ENCODE assay signal across 8 cellular contexts in genomic region chr1:61076728-61077675, GRCh38. TPM values are rescaled to one million over a fixed set of nuclear protein-coding genes. Genes with fewer than 3 reads are reported as not detected.
DNase-seq lines count a peak whose midpoint lies in the region; ATAC-seq and TF ChIP-seq lines count a peak whose summit lies in the region.

No MANE protein-coding gene starts in this region.

- peaks cover 53% of the 10 kb centered on the region for H3K4me1 Mint-ChIP-seq in Calu3 (ENCODE audit: low read depth, unreplicated experiment)
- H3K4me1 Mint-ChIP-seq in naive thymus-derived CD4-positive, alpha-beta T cell, result peaks cover 32 to 49% (median 46%) of the 10 kb centered on the region in 7 donors

- H3K9me3 ChIP-seq in naive thymus-derived CD4-positive, alpha-beta T cell (ENCODE audit: control insufficient read depth in 2 of 3, low read length in 3 of 3), result no peaks in the 10 kb centered on the region

- intact Hi-C loops in Calu3 (cut with micrococcal nuclease; ENCODE audit: unreplicated experiment), result loop anchor here (5.0 kb wide), 1 partner anchor 260 kb away; no protein-coding TSS in a partner anchor
- intact Hi-C loops in naive thymus-derived CD4-positive, alpha-beta T cell (cut with micrococcal nuclease), result loop anchor here (1.0 to 10.0 kb wide), 12 partner anchors 10 to 1705 kb away; partner anchors contain the start of genes PATJ (in 2 of the 2), ATG4C (in 1 of the 2), DOCK7 (in 1 of the 2) and HOOK1 (in 1 of the 2)

- peaks cover 24 to 41% of the 10 kb centered on the region in 2 donors for H3K4me1 ChIP-seq in naive thymus-derived CD4-positive, alpha-beta T cell (ENCODE audit: control insufficient read depth in 2 of 2, insufficient read depth in 2 of 2, low read length in 2 of 2)

- H3K9me3 Mint-ChIP-seq in Calu3 (ENCODE audit: low read depth, unreplicated experiment), result no peaks in the 10 kb centered on the region
- H3K9me3 Mint-ChIP-seq in naive thymus-derived CD4-positive, alpha-beta T cell, result peaks cover 0 to 4% (median 0%) of the 10 kb centered on the region in 11 donors

- no peaks in the 10 kb centered on the region for H3K36me3 ChIP-seq in naive thymus-derived CD4-positive, alpha-beta T cell (ENCODE audit: control insufficient read depth in 2 of 3, insufficient read depth in 3 of 3, low read length in 3 of 3)

- POLR2A ChIA-PET in naive thymus-derived CD4-positive, alpha-beta T cell (lab: Charles Lee), result interaction anchor here (0.6 to 2.8 kb wide), 15 partner anchors 9 to 1361 kb away, joined by 3 to 32 read pairs (median 4); no protein-coding TSS in a partner anchor

- peak; percentile 82 for ATAC-seq in GM21723 (IDR thresholded peaks at IDR 0.05; ENCODE audit: unreplicated experiment)
- peak; percentile 77 for ATAC-seq in naive thymus-derived CD4-positive, alpha-beta T cell

- peak overlapping the region; percentile 96 for H3K4me3 Mint-ChIP-seq in Calu3 (ENCODE audit: low read depth, unreplicated experiment)
- peak overlapping the region; percentile 91 to 98 (median 94) for H3K4me3 Mint-ChIP-seq in naive thymus-derived CD4-positive, alpha-beta T cell

- no peaks in the 10 kb centered on the region for H3K27me3 ChIP-seq in naive thymus-derived CD4-positive, alpha-beta T cell (ENCODE audit: control insufficient read depth in 2 of 2, insufficient read depth in 2 of 2, low read length in 2 of 2)

- DNase-seq in Calu3 (peak; percentile 90), OCI-M1 (lab: John Stamatoyannopoulos, UW) (peak; percentile 97), activated T-helper 1 cell treated with Interleukin-2 at 50 U/mL for 16 hours (ENCODE audit: low read depth) (peak; percentile 74), fibroblast of gingiva (ENCODE audit: low read depth) (peak; percentile 93)
- peak; percentile 92 for DNase-seq in Jurkat, Clone E6-1 (ENCODE audit: low read depth, low spot score)
- peak; percentile 59 to 92 (median 87) for DNase-seq in naive thymus-derived CD4-positive, alpha-beta T cell
- peak; percentile 73 to 90 (median 84) for DNase-seq in stimulated activated naive CD4-positive, alpha-beta T cell (lab: John Stamatoyannopoulos, UW)

- CTCF ChIA-PET in Calu3 (lab: Charles Lee), result interaction anchor here (0.6 to 3.1 kb wide), 7 partner anchors 23 to 208 kb away, joined by 3 to 14 read pairs (median 5); no protein-coding TSS in a partner anchor
- CTCF ChIA-PET in naive thymus-derived CD4-positive, alpha-beta T cell (lab: Charles Lee), result interaction anchor here (0.8 to 3.6 kb wide), 3 partner anchors 27 to 86 kb away, joined by 4 to 29 read pairs (median 5); no protein-coding TSS in a partner anchor

- H3K36me3 Mint-ChIP-seq in Calu3 (ENCODE audit: insufficient read depth, unreplicated experiment), result peaks cover 41% of the 10 kb centered on the region
- peaks cover 0 to 4% (median 0%) of the 10 kb centered on the region in 5 donors for H3K36me3 Mint-ChIP-seq in naive thymus-derived CD4-positive, alpha-beta T cell

- no TSS peak for BruUV-seq in Calu3 (replicated peaks; lab: Mats Ljungman, UMichigan)

- H3K27ac Mint-ChIP-seq in Calu3 (ENCODE audit: unreplicated experiment), result peak overlapping the region; percentile 93
- H3K27ac Mint-ChIP-seq in naive thymus-derived CD4-positive, alpha-beta T cell, result peak overlapping the region; percentile 87 to 100 (median 96)

- H3K4me3 ChIP-seq in Jurkat, Clone E6-1 (ENCODE audit: low read length), result peak overlapping the region; percentile 77
- peak overlapping the region; percentile 73 for H3K4me3 ChIP-seq in naive thymus-derived CD4-positive, alpha-beta T cell (ENCODE audit: low read length)

- no peak for TF ChIP-seq CTCF in Calu3 (IDR thresholded peaks at IDR 0.05; ENCODE audit: unreplicated experiment)

- no peaks in the 10 kb centered on the region for H3K27me3 Mint-ChIP-seq in Calu3 (ENCODE audit: unreplicated experiment)
- peaks cover 0 to 54% (median 0%) of the 10 kb centered on the region in 5 donors for H3K27me3 Mint-ChIP-seq in naive thymus-derived CD4-positive, alpha-beta T cell

- peak overlapping the region; percentile 75 for H3K27ac ChIP-seq in naive thymus-derived CD4-positive, alpha-beta T cell (ENCODE audit: low read depth, low read length)

RNA-seq across cellular contexts. Expression of gene NFIA, which starts 5.4 kb away (rescaled TPM):
- total RNA-seq in Calu3 (2022), result 28.3 and 38.6 TPM in 2 replicates
- polyA plus RNA-seq in Jurkat, Clone E6-1 (2012; ENCODE audit: insufficient read depth, insufficient read length), result 1.8 TPM
- 1 to 10 TPM; 1.0 to 8.6 (median 6.0) TPM for total RNA-seq in naive thymus-derived CD4-positive, alpha-beta T cell
- 1 to 10 TPM; 5.3 to 5.9 TPM for polyA plus RNA-seq in naive thymus-derived CD4-positive, alpha-beta T cell

Comparison
In these comparisons a context has a peak if more than half of its experiments do, and no peak if none do; other contexts are left out.
1. Peak in every context shown above with its lines: DNase-seq, ATAC-seq, H3K4me3 ChIP-seq and H3K27ac ChIP-seq.